In genomic region chr10:124670849-124671248, GRCh38 we compare ENCODE assay signal across 8 cellular contexts.
DNase-seq lines count a peak whose midpoint lies in the region; ATAC-seq lines count a peak whose summit lies in the region.

No MANE protein-coding gene starts in this region.

- CTCF ChIA-PET in activated CD4-positive, alpha-beta memory T cell treated with anti-CD3 and anti-CD28 coated beads, Interleukin-2, amount 10 ng/mL, durations not matched to agents 7 days and 5 days (lab: Charles Lee), result interaction anchor here (0.9 to 3.5 kb wide), 8 partner anchors 12 to 70 kb away, joined by 3 to 24 read pairs (median 10); no protein-coding TSS in a partner anchor

- peaks cover 5% of the 10 kb centered on the region for H3K36me3 Mint-ChIP-seq in T-helper 2 cell treated with Interferon-gamma antibody and Interleukin-4, amounts not matched to agents 5 μg/mL and 100 μg/mL, for 36 hours (ENCODE audit: low read depth)
- H3K36me3 Mint-ChIP-seq in activated CD4-positive, alpha-beta memory T cell treated with anti-CD3 and anti-CD28 coated beads, Interleukin-2, amount 10 ng/mL, durations not matched to agents 7 days and 5 days (ENCODE audit: low read depth), result peaks cover 47% of the 10 kb centered on the region
- H3K36me3 Mint-ChIP-seq in immature natural killer cell, result peaks cover 3 to 9% (median 7%) of the 10 kb centered on the region in 3 donors
- H3K36me3 Mint-ChIP-seq in stimulated activated naive B cell treated with anti-CD40 and anti-IgM and Interleukin-4, amounts not matched to agents 10 μg/mL and 1 μg/mL and 100 μg/mL, for 72 hours, result peaks cover 10 to 16% of the 10 kb centered on the region in 2 donors

- POLR2A ChIA-PET in activated CD4-positive, alpha-beta memory T cell treated with anti-CD3 and anti-CD28 coated beads, Interleukin-2, amount 10 ng/mL, durations not matched to agents 7 days and 5 days (lab: Charles Lee), result interaction anchor here (1.4 to 3.0 kb wide), 6 partner anchors 11 to 52 kb away, joined by 3 to 14 read pairs (median 8); no protein-coding TSS in a partner anchor

- no peak for DNase-seq in T-helper 2 cell treated with Interferon-gamma antibody and Interleukin-4, amounts not matched to agents 5 μg/mL and 100 μg/mL, for 36 hours (ENCODE audit: low spot score)
- no peak for DNase-seq in T-helper 2 cell
- no peak for DNase-seq in activated CD4-positive, alpha-beta memory T cell treated with anti-CD3 and anti-CD28 coated beads, Interleukin-2, amount 10 ng/mL, durations not matched to agents 7 days and 5 days
- no peak for DNase-seq in immature natural killer cell
- DNase-seq in stimulated activated naive B cell treated with anti-CD40 and anti-IgM and Interleukin-4, amounts not matched to agents 10 μg/mL and 1 μg/mL and 100 μg/mL, for 72 hours, result no peak
- no peak for DNase-seq in NCI-H748 treated with DMSO at 0.1 percent for 48 hours (lab: John Stamatoyannopoulos, UW)
- no peak for DNase-seq in AG08396 (ENCODE audit: low spot score)

- peaks cover 10% of the 10 kb centered on the region for H3K4me1 Mint-ChIP-seq in T-helper 2 cell treated with Interferon-gamma antibody and Interleukin-4, amounts not matched to agents 5 μg/mL and 100 μg/mL, for 36 hours (ENCODE audit: low read depth)
- peaks cover 65% of the 10 kb centered on the region for H3K4me1 Mint-ChIP-seq in activated CD4-positive, alpha-beta memory T cell treated with anti-CD3 and anti-CD28 coated beads, Interleukin-2, amount 10 ng/mL, durations not matched to agents 7 days and 5 days
- peaks cover 84 to 94% of the 10 kb centered on the region in 2 donors for H3K4me1 Mint-ChIP-seq in immature natural killer cell
- peaks cover 55 to 91% of the 10 kb centered on the region in 2 donors for H3K4me1 Mint-ChIP-seq in stimulated activated naive B cell treated with anti-CD40 and anti-IgM and Interleukin-4, amounts not matched to agents 10 μg/mL and 1 μg/mL and 100 μg/mL, for 72 hours

- H3K9me3 Mint-ChIP-seq in T-helper 2 cell treated with Interferon-gamma antibody and Interleukin-4, amounts not matched to agents 5 μg/mL and 100 μg/mL, for 36 hours, result no peaks in the 10 kb centered on the region
- H3K9me3 Mint-ChIP-seq in activated CD4-positive, alpha-beta memory T cell treated with anti-CD3 and anti-CD28 coated beads, Interleukin-2, amount 10 ng/mL, durations not matched to agents 7 days and 5 days, result no peaks in the 10 kb centered on the region
- H3K9me3 Mint-ChIP-seq in immature natural killer cell, result no peaks in the 10 kb centered on the region
- H3K9me3 Mint-ChIP-seq in stimulated activated naive B cell treated with anti-CD40 and anti-IgM and Interleukin-4, amounts not matched to agents 10 μg/mL and 1 μg/mL and 100 μg/mL, for 72 hours, result no peaks in the 10 kb centered on the region

- no peaks in the 10 kb centered on the region for H3K27me3 Mint-ChIP-seq in T-helper 2 cell treated with Interferon-gamma antibody and Interleukin-4, amounts not matched to agents 5 μg/mL and 100 μg/mL, for 36 hours (ENCODE audit: low read depth)
- no peaks in the 10 kb centered on the region for H3K27me3 Mint-ChIP-seq in activated CD4-positive, alpha-beta memory T cell treated with anti-CD3 and anti-CD28 coated beads, Interleukin-2, amount 10 ng/mL, durations not matched to agents 7 days and 5 days
- peaks cover 2 to 21% (median 15%) of the 10 kb centered on the region in 3 donors for H3K27me3 Mint-ChIP-seq in immature natural killer cell (ENCODE audit: low read depth in 3 of 3)
- no peaks in the 10 kb centered on the region for H3K27me3 Mint-ChIP-seq in stimulated activated naive B cell treated with anti-CD40 and anti-IgM and Interleukin-4, amounts not matched to agents 10 μg/mL and 1 μg/mL and 100 μg/mL, for 72 hours

- no peak overlapping the region for H3K4me3 Mint-ChIP-seq in T-helper 2 cell treated with Interferon-gamma antibody and Interleukin-4, amounts not matched to agents 5 μg/mL and 100 μg/mL, for 36 hours
- no peak overlapping the region for H3K4me3 Mint-ChIP-seq in activated CD4-positive, alpha-beta memory T cell treated with anti-CD3 and anti-CD28 coated beads, Interleukin-2, amount 10 ng/mL, durations not matched to agents 7 days and 5 days
- peak overlapping the region; percentile 56 to 82 (median 74) for H3K4me3 Mint-ChIP-seq in immature natural killer cell
- H3K4me3 Mint-ChIP-seq in stimulated activated naive B cell treated with anti-CD40 and anti-IgM and Interleukin-4, amounts not matched to agents 10 μg/mL and 1 μg/mL and 100 μg/mL, for 72 hours, result peak overlapping the region in 1 of 2 donors; percentile 29

- H3K27ac Mint-ChIP-seq in T-helper 2 cell treated with Interferon-gamma antibody and Interleukin-4, amounts not matched to agents 5 μg/mL and 100 μg/mL, for 36 hours, result peak overlapping the region; percentile 11
- H3K27ac Mint-ChIP-seq in activated CD4-positive, alpha-beta memory T cell treated with anti-CD3 and anti-CD28 coated beads, Interleukin-2, amount 10 ng/mL, durations not matched to agents 7 days and 5 days, result peak overlapping the region; percentile 76
- H3K27ac Mint-ChIP-seq in immature natural killer cell, result peak overlapping the region; percentile 86 to 98 (median 92)
- peak overlapping the region; percentile 84 for H3K27ac Mint-ChIP-seq in stimulated activated naive B cell treated with anti-CD40 and anti-IgM and Interleukin-4, amounts not matched to agents 10 μg/mL and 1 μg/mL and 100 μg/mL, for 72 hours

- peak; percentile 23 to 42 for ATAC-seq in stimulated activated naive B cell treated with anti-CD40 and anti-IgM and Interleukin-4, amounts not matched to agents 10 μg/mL and 1 μg/mL and 100 μg/mL, for 72 hours (replicated peaks)
- no peak for ATAC-seq in HG02973 (IDR thresholded peaks at IDR 0.05; ENCODE audit: unreplicated experiment)

Comparison
In these comparisons a context has a peak if more than half of its experiments do, and no peak if none do; other contexts are left out.
1. H3K27ac Mint-ChIP-seq: peak in every context shown above with its lines; median percentile 92 in immature natural killer cell; 84 in stimulated activated naive B cell treated with anti-CD40 and anti-IgM and Interleukin-4, amounts not matched to agents 10 μg/mL and 1 μg/mL and 100 μg/mL, for 72 hours; 76 in activated CD4-positive, alpha-beta memory T cell treated with anti-CD3 and anti-CD28 coated beads, Interleukin-2, amount 10 ng/mL, durations not matched to agents 7 days and 5 days; 11 in T-helper 2 cell treated with Interferon-gamma antibody and Interleukin-4, amounts not matched to agents 5 μg/mL and 100 μg/mL, for 36 hours.
2. H3K4me3 Mint-ChIP-seq: peak in immature natural killer cell (5 of 5); none in T-helper 2 cell treated with Interferon-gamma antibody and Interleukin-4, amounts not matched to agents 5 μg/mL and 100 μg/mL, for 36 hours (single experiment) and activated CD4-positive, alpha-beta memory T cell treated with anti-CD3 and anti-CD28 coated beads, Interleukin-2, amount 10 ng/mL, durations not matched to agents 7 days and 5 days (single experiment).